In genomic region chr17:21041753-21042433, GRCh38 we compare ENCODE assay signal across 1 cellular context.
TF ChIP-seq lines count a peak whose summit lies in the region.

No MANE protein-coding gene starts in this region.

TF ChIP-seq in HepG2, 621 proteins besides CTCF, POLR2A, EP300 and RAD21 (continued from another document):
- TF ChIP-seq HMGXB3 (CRISPR knock-in tag; IDR thresholded peaks at IDR 0.05; ENCODE audit: borderline replicate concordance) (no peak), ZNF124 (CRISPR knock-in tag; IDR thresholded peaks at IDR 0.05) (no peak), ZNF274 (CRISPR knock-in tag; IDR thresholded peaks at IDR 0.05) (no peak), PAXIP1 (CRISPR knock-in tag; conservative IDR thresholded peaks at IDR 0.05) (peak; percentile 38; the same call in 1 of the 2 replicates), IKZF1 (IDR thresholded peaks at IDR 0.05) (no peak), RARG (CRISPR knock-in tag; IDR thresholded peaks at IDR 0.05; ENCODE audit: low read depth) (no peak), RNF2 (conservative IDR thresholded peaks at IDR 0.05; ENCODE audit: low read depth) (no peak), KAT2B (IDR thresholded peaks at IDR 0.05; ENCODE audit: borderline replicate concordance, low read depth, low read length) (no peak)
TF ChIP-seq in HepG2: peak in this region for 48.
